13 cellular contexts compared by ENCODE assay signal in the genomic region with DNA sequence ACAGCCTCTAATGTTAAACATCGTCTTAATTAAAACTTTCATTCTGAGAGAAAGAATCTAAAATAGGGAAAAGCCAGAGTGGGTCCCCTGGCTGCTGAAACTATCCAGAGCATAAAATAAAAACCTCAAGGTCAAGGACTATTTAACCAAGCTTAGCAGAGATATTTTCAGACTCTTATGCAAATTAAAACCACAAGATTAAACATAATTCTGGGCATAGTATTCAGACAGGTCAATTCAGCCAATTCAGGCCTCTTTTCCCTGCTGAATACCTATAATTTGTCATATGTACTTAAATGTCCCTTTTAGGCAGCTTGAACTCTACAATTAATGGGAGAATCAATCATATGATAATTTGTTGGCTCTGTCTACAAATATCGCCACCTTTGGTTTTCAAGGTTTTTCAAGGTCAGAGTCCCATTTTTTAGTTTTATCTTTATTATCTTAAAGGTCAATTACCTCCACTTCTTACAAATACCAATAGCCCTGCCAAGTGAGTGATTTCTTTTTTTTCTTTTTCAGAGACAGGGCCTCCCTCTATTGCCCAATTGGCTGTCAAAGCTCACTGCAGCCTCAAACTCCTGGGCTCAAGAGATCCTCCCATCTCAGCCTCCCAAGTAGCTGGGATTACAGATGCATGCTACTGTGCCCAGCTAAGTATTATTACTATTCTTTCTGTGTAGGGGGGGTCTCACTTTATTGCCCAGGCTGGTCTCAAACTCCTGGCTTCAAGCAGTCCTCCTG.
DNase-seq lines count a peak whose midpoint lies in the region; ATAC-seq and TF ChIP-seq lines count a peak whose summit lies in the region.
"Had no signal": no experiment of that assay in that cellular context is flagged by ENCODE, and none has a peak within 500 bp of the region (broad histone marks: within the 10 kb centered on the region; RNA-seq: fewer than 3 reads in every experiment).

No MANE protein-coding gene starts in this region.

- no peak overlapping the region for H4K8ac ChIP-seq in mesendoderm (ENCODE audit: low read depth, low read length)

- no peak for TF ChIP-seq POLR2A in esophagus muscularis mucosa (IDR thresholded peaks at IDR 0.05; ENCODE audit: low read depth)

- no peak overlapping the region for H3K18ac ChIP-seq in mesendoderm (ENCODE audit: low read length)

- H3K9ac ChIP-seq in OCI-LY3 (ENCODE audit: low read length): no peak overlapping the region
- no peak overlapping the region for H3K9ac ChIP-seq in mesendoderm (ENCODE audit: low read length)

- peak overlapping the region; percentile 19 for H2BK15ac ChIP-seq in mesendoderm (replicated peaks; ENCODE audit: low read depth)

- H3K79me1 ChIP-seq in mesendoderm (ENCODE audit: low read length): no peaks in the 10 kb centered on the region

- DNase-seq in mesendoderm (no peak), cortex of kidney (lab: John Stamatoyannopoulos, UW) (no peak), esophagus muscularis mucosa (ENCODE audit: extremely low spot score) (no peak), dermis blood vessel endothelial cell (no peak), left cardiac atrium (no peak)
- DNase-seq: activated CD4-positive, alpha-beta memory T cell treated with anti-CD3 and anti-CD28 coated beads, Interleukin-2, amount 10 ng/mL, durations not matched to agents 7 days and 5 days; activated naive CD4-positive, alpha-beta T cell; foreskin melanocyte; kidney had no signal

- H3K27ac ChIP-seq in OCI-LY3 (ENCODE audit: low read length) (peak overlapping the region; percentile 32), mesendoderm (ENCODE audit: low read depth, low read length) (no peak overlapping the region), esophagus muscularis mucosa (replicated peaks in 1 of 4) (no peak overlapping the region)
- H3K27ac ChIP-seq: C4-2B had no signal

- no peak overlapping the region for H4K5ac ChIP-seq in mesendoderm (ENCODE audit: low read length)

- TF ChIP-seq EP300 in esophagus muscularis mucosa (IDR thresholded peaks at IDR 0.05): no peak

- no peak overlapping the region for H3K56ac ChIP-seq in mesendoderm (ENCODE audit: low read length)

- WGBS in mesendoderm (ENCODE audit: extremely low coverage, insufficient coverage, low lambda C conversion rate): no CpG with 5 or more reads among the region's 2 CpGs
- 71% methylated on average over 2 of the region's 2 CpGs for WGBS in esophagus muscularis mucosa

- TF ChIP-seq CTCF in OCI-LY3 (IDR thresholded peaks at IDR 0.05; ENCODE audit: low read depth, low read length) (no peak), esophagus muscularis mucosa (IDR thresholded peaks at IDR 0.05) (no peak)

- no peak overlapping the region for H2AK5ac ChIP-seq in mesendoderm (ENCODE audit: low read length)

- no peaks in the 10 kb centered on the region for H3K36me3 ChIP-seq in OCI-LY3 (replicated peaks; ENCODE audit: low read depth, low read length)
- H3K36me3 ChIP-seq in mesendoderm (ENCODE audit: control insufficient read depth, insufficient read depth, low read length): no peaks in the 10 kb centered on the region
- H3K36me3 ChIP-seq in esophagus muscularis mucosa: no peaks in the 10 kb centered on the region

- peak overlapping the region; percentile 57 for H3K4me2 ChIP-seq in OCI-LY3 (ENCODE audit: low read length)
- no peak overlapping the region for H3K4me2 ChIP-seq in mesendoderm (ENCODE audit: low read length)

- H3K79me2 ChIP-seq in OCI-LY3 (ENCODE audit: low read length) (no peaks in the 10 kb centered on the region), mesendoderm (ENCODE audit: control insufficient read depth, insufficient read depth, low read length) (no peaks in the 10 kb centered on the region)

- intact Hi-C loops in esophagus muscularis mucosa (cut with DNase I) (no loop called here), left cardiac atrium (cut with DNase I) (no loop called here)

- no peaks in the 10 kb centered on the region for H3K9me3 ChIP-seq in OCI-LY3 (ENCODE audit: insufficient read depth, low read length)
- H3K9me3 ChIP-seq in esophagus muscularis mucosa: no peaks in the 10 kb centered on the region

- no peak overlapping the region for H3K23ac ChIP-seq in mesendoderm (ENCODE audit: low read length)

- H3K4me3 ChIP-seq in OCI-LY3 (ENCODE audit: low read length) (no peak overlapping the region), mesendoderm (ENCODE audit: low read length) (no peak overlapping the region), esophagus muscularis mucosa (no peak overlapping the region)

- H3K4ac ChIP-seq in mesendoderm (ENCODE audit: low read depth, low read length): no peak overlapping the region

- H2AFZ ChIP-seq in OCI-LY3 (ENCODE audit: low read depth, low read length): no peak overlapping the region

- H4K20me1 ChIP-seq in OCI-LY3 (ENCODE audit: insufficient read depth, low read length): no peaks in the 10 kb centered on the region

- H3K4me1 ChIP-seq in OCI-LY3 (ENCODE audit: low read length): peaks cover 42% of the 10 kb centered on the region
- H3K4me1 ChIP-seq in mesendoderm (ENCODE audit: control insufficient read depth, low read depth, low read length): peaks cover 2% of the 10 kb centered on the region
- H3K4me1 ChIP-seq in esophagus muscularis mucosa: no peaks in the 10 kb centered on the region

- H3K27me3 ChIP-seq in OCI-LY3 (ENCODE audit: low read depth, low read length) (peaks cover 20% of the 10 kb centered on the region), mesendoderm (ENCODE audit: insufficient read depth, low read length, poor library complexity) (no peaks in the 10 kb centered on the region), esophagus muscularis mucosa (no peaks in the 10 kb centered on the region)

- H2BK5ac ChIP-seq in mesendoderm (ENCODE audit: low read length): no peak overlapping the region

- ATAC-seq in GM18868 (IDR thresholded peaks at IDR 0.05; ENCODE audit: unreplicated experiment): peak; percentile 70
- peak; percentile 70 for ATAC-seq in HG02610 (IDR thresholded peaks at IDR 0.05; ENCODE audit: unreplicated experiment)
- ATAC-seq in left cardiac atrium: no peak

- H2BK120ac ChIP-seq in mesendoderm (ENCODE audit: low read depth, low read length): no peak overlapping the region

Comparison
In these comparisons a context has a peak if more than half of its experiments do, and no peak if none do; other contexts are left out.
1. ATAC-seq: peak in GM18868 (single experiment) and HG02610 (single experiment); none in left cardiac atrium (0 of 2).